In genomic region chr16:70026165-70026854, GRCh38 we compare ENCODE assay signal across 8 cellular contexts.
DNase-seq lines count a peak whose midpoint lies in the region; FAIRE-seq and TF ChIP-seq lines count a peak whose summit lies in the region.
"Not testable (repeated sequence)": the region's sequence is repeated elsewhere in the genome, so short reads cannot be mapped to it uniquely, and the experiment has no call there.

No MANE protein-coding gene starts in this region.

- TF ChIP-seq CTCF in AG09319 (IDR thresholded peaks at IDR 0.05; ENCODE audit: low read depth, low read length); fibroblast of pulmonary artery (IDR thresholded peaks at IDR 0.05; ENCODE audit: low read length, missing control alignments): not testable (repeated sequence)

- not testable (repeated sequence) for TF ChIP-seq POLR2A in H54 (IDR thresholded peaks at IDR 0.05; ENCODE audit: low read depth, low read length)

- FAIRE-seq in H54 (lab: Jason Lieb, UNC): peak; percentile 92

- peak; percentile 1 for DNase-seq in AG09319 (ENCODE audit: extremely low read depth, low read depth)
- DNase-seq in H54 (ENCODE audit: insufficient read length, low spot score): not testable (repeated sequence)
- DNase-seq in T-helper 1 cell: peak in 4 of 5 donors; percentile 39 to 58 (median 49)
- peak; percentile 35 for DNase-seq in activated CD8-positive, alpha-beta memory T cell treated with anti-CD3 and anti-CD28 coated beads, Interleukin-2, amount 50 U/mL, for 4 hours
- peak; percentile 18 for DNase-seq in astrocyte of the hippocampus (ENCODE audit: low read depth, low spot score)
- DNase-seq in fibroblast of pulmonary artery (ENCODE audit: low read depth): peak; percentile 80
- peak; percentile 76 for DNase-seq in myocyte (ENCODE audit: low read depth)
- peak; percentile 3 for DNase-seq in stimulated activated CD8-positive, alpha-beta memory T cell treated with anti-CD3 and anti-CD28 coated beads, Interleukin-15, amount 100 ng/mL, for 4 hours (ENCODE audit: low read depth in 2 of 2)

- H3K4me3 ChIP-seq in fibroblast of pulmonary artery (replicated peaks; ENCODE audit: low read depth, low read length): not testable (repeated sequence)
